ENCODE assay signal across 26 cellular contexts in genomic region chr5:156491766-156492165, GRCh38.
"Had no signal": no experiment of that assay in that cellular context is flagged by ENCODE, and none has a peak within 500 bp of the region (broad histone marks: within the 10 kb centered on the region; RNA-seq: fewer than 3 reads in every experiment).

No MANE protein-coding gene starts in this region.

- DNase-seq: activated CD4-positive, alpha-beta memory T cell treated with anti-CD3 and anti-CD28 coated beads for 36 hours; activated CD4-positive, alpha-beta T cell treated with anti-CD3 and anti-CD28 coated beads for 36 hours; activated CD4-positive, alpha-beta T cell treated with anti-CD3 and anti-CD28 coated beads, Interleukin-2, amount 10 ng/mL, durations not matched to agents 24 days and 14 days; activated CD4-positive, CD25-positive, alpha-beta regulatory T cell; activated CD4-positive, CD25-positive, alpha-beta regulatory T cell treated with anti-CD3 and anti-CD28 coated beads, Interleukin-2, amount 50 U/mL, for 72 hours; activated CD8-positive, alpha-beta memory T cell treated with anti-CD3 and anti-CD28 coated beads, Interleukin-2, amount 10 ng/mL, durations not matched to agents 7 days and 5 days; activated CD8-positive, alpha-beta memory T cell treated with anti-CD3 and anti-CD28 coated beads, Interleukin-2, amount 50 U/mL, for 4 hours; activated CD8-positive, alpha-beta T cell treated with anti-CD3 and anti-CD28 coated beads, Interleukin-2, amount 10 ng/mL, durations not matched to agents 7 days and 5 days; activated gamma-delta T cell; activated naive CD4-positive, alpha-beta T cell; activated naive CD4-positive, alpha-beta T cell treated with anti-CD3 and anti-CD28 coated beads, Interleukin-2, amount 10 ng/mL, durations not matched to agents 7 days and 5 days; activated naive CD8-positive, alpha-beta T cell treated with anti-CD3 and anti-CD28 coated beads, Interleukin-2, amount 10 ng/mL, durations not matched to agents 7 days and 5 days; activated T-cell treated with anti-CD3 and anti-CD28 coated beads, Interleukin-2, amount 50 U/mL, for 24 hours; activated T-cell treated with anti-CD3 and anti-CD28 coated beads, Interleukin-2, amount 50 U/mL, for 72 hours; cortex of kidney; dermis blood vessel endothelial cell; effector CD8-positive, alpha-beta T cell; esophagus squamous epithelium; foreskin melanocyte; T-helper 2 cell had no signal

- H3K4me1 ChIP-seq: ascending aorta, breast epithelium, esophagus squamous epithelium had no signal

- H3K27ac ChIP-seq: ascending aorta, breast epithelium, cardiac muscle cell, epithelial cell of prostate, esophagus squamous epithelium, gastroesophageal sphincter had no signal

- H3K36me3 ChIP-seq: ascending aorta, breast epithelium, cardiac muscle cell, esophagus squamous epithelium, gastroesophageal sphincter had no signal

- ATAC-seq: activated CD4-positive, alpha-beta T cell treated with anti-CD3 and anti-CD28 coated beads for 36 hours; activated CD8-positive, alpha-beta memory T cell treated with anti-CD3 and anti-CD28 coated beads, Interleukin-2, amount 10 ng/mL, durations not matched to agents 7 days and 5 days; activated CD8-positive, alpha-beta T cell treated with anti-CD3 and anti-CD28 coated beads, Interleukin-2, amount 10 ng/mL, durations not matched to agents 7 days and 5 days; activated naive CD4-positive, alpha-beta T cell treated with anti-CD3 and anti-CD28 coated beads, Interleukin-2, amount 50 U/mL, for 72 hours; activated T-cell treated with anti-CD3 and anti-CD28 coated beads, Interleukin-2, amount 50 U/mL, for 72 hours; gastroesophageal sphincter had no signal

- H3K27me3 ChIP-seq: ascending aorta, breast epithelium, cardiac muscle cell, esophagus squamous epithelium, gastroesophageal sphincter had no signal

- H3K4me3 ChIP-seq: ascending aorta, breast epithelium, cardiac muscle cell, esophagus squamous epithelium, gastroesophageal sphincter had no signal
